In the genomic region with DNA sequence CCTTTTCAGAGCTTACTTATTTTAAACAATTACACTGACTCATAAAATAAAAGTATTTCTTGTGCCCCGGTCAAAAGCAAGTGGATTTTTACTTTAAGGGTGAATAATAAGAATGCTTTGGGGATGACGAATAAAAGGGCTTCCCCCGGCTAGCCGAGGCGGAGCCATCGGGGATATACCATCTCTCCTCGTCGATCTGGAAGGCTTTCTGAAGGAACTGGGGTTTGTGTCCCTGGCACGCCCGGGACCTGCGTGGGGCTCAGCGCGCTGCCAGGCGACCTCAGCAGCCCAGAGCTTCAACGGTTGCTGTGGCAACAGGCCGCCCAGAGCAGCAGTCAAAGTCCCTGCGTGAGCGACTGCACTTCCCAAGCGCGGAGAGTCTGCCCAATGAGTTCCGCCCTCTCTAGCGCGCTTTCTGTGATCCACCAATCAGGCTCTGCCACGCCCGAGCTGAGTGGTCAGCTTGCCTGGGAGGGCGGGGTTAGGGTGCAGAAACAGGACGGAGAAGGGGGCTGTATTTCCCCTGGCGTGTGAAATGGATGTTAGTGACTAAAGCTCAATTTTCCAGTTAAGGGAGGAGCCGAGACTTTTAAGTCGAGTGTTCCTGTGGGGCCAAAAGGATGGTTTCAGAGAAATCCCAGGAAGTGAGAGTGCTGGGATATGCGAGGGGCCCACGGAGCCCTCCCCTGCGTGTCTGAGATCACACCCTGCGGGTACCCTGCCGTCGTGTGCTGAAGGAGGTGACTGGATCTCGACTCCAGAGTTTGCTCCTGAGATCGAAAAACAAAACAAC, we compare ENCODE assay signal across 1 cellular context.
TF ChIP-seq lines count a peak whose summit lies in the region.

No MANE protein-coding gene starts in this region.

TF ChIP-seq in K562, 482 proteins besides CTCF, POLR2A, EP300 and RAD21 (continued from another document and continues in another):
- no peak for TF ChIP-seq ZNF280A (IDR thresholded peaks at IDR 0.05; ENCODE audit: low read depth, partially characterized antibody)
- TF ChIP-seq SRSF3 (IDR thresholded peaks at IDR 0.05; ENCODE audit: insufficient read depth, low read length) = no peak
- no peak for TF ChIP-seq ZNF140 (CRISPR knock-in tag; IDR thresholded peaks at IDR 0.05)
- no peak for TF ChIP-seq ZNF583 (CRISPR knock-in tag; IDR thresholded peaks at IDR 0.05)
- TF ChIP-seq CBX3 (IDR thresholded peaks at IDR 0.05; ENCODE audit: borderline replicate concordance in 1 of 2, low read length in 2 of 2) = no peak
- TF ChIP-seq, protein P1, sequence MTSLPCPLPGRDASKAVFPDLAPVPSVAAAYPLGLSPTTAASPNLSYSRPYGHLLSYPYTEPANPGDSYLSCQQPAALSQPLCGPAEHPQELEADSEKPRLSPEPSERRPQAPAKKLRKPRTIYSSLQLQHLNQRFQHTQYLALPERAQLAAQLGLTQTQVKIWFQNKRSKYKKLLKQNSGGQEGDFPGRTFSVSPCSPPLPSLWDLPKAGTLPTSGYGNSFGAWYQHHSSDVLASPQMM (CRISPR knock-in tag; IDR thresholded peaks at IDR 0.05) = no peak
- no peak for TF ChIP-seq CBX1 (IDR thresholded peaks at IDR 0.05; ENCODE audit: low read depth)
- TF ChIP-seq PREB (CRISPR knock-in tag; IDR thresholded peaks at IDR 0.05) = peak; percentile 81; the same call in 1 of the 2 replicates
- no peak for TF ChIP-seq SETDB1 (IDR thresholded peaks at IDR 0.05; ENCODE audit: low read length)
- TF ChIP-seq SAFB2 (IDR thresholded peaks at IDR 0.05; ENCODE audit: borderline replicate concordance, low read depth, low read length, severe bottlenecking) = no peak
- no peak for TF ChIP-seq DIDO1 (tag; IDR thresholded peaks at IDR 0.05; ENCODE audit: low read depth)
- no peak for TF ChIP-seq POLR2AphosphoS2 (IDR thresholded peaks at IDR 0.05; ENCODE audit: low read length)
- TF ChIP-seq ZNF740 (CRISPR knock-in tag; IDR thresholded peaks at IDR 0.05) = no peak
- no peak for TF ChIP-seq ZNF740 (tag; IDR thresholded peaks at IDR 0.05)
- TF ChIP-seq MCM3 (IDR thresholded peaks at IDR 0.05) = no peak
- TF ChIP-seq MXI1 (IDR thresholded peaks at IDR 0.05; ENCODE audit: low read depth, low read length) = peak; percentile 95
- TF ChIP-seq ZNF445 (CRISPR knock-in tag; IDR thresholded peaks at IDR 0.05; ENCODE audit: low read depth) = no peak
- no peak for TF ChIP-seq TBL1XR1 (IDR thresholded peaks at IDR 0.05; ENCODE audit: low read length in 2 of 2)
- TF ChIP-seq NR1H2 (CRISPR knock-in tag; IDR thresholded peaks at IDR 0.05) = no peak
- TF ChIP-seq ZNF431 (CRISPR knock-in tag; IDR thresholded peaks at IDR 0.05) = no peak
- no peak for TF ChIP-seq THRA (IDR thresholded peaks at IDR 0.05)
- 0 out of 2 replicates have a peak, but pooled peaks have one; percentile 39 for TF ChIP-seq ZNF12 (CRISPR knock-in tag; IDR thresholded peaks at IDR 0.05)
- no peak for TF ChIP-seq HSF4 (CRISPR knock-in tag; IDR thresholded peaks at IDR 0.05; ENCODE audit: borderline replicate concordance)
- no peak for TF ChIP-seq THAP12 (CRISPR knock-in tag; IDR thresholded peaks at IDR 0.05)
- TF ChIP-seq ZNF133 (CRISPR knock-in tag; IDR thresholded peaks at IDR 0.05) = no peak
- peak; percentile 94 for TF ChIP-seq CXXC5 (CRISPR knock-in tag; IDR thresholded peaks at IDR 0.05)
- no peak for TF ChIP-seq HNRNPUL1 (IDR thresholded peaks at IDR 0.05; ENCODE audit: low read length)
- peak; percentile 21 for TF ChIP-seq RBBP5 (IDR thresholded peaks at IDR 0.05; ENCODE audit: borderline replicate concordance, insufficient read depth, low read length, poor library complexity, severe bottlenecking)
- TF ChIP-seq DACH1 (IDR thresholded peaks at IDR 0.05; ENCODE audit: partially characterized antibody) = no peak
- no peak for TF ChIP-seq ZFPM2 (CRISPR knock-in tag; IDR thresholded peaks at IDR 0.05)
- TF ChIP-seq, protein P2, sequence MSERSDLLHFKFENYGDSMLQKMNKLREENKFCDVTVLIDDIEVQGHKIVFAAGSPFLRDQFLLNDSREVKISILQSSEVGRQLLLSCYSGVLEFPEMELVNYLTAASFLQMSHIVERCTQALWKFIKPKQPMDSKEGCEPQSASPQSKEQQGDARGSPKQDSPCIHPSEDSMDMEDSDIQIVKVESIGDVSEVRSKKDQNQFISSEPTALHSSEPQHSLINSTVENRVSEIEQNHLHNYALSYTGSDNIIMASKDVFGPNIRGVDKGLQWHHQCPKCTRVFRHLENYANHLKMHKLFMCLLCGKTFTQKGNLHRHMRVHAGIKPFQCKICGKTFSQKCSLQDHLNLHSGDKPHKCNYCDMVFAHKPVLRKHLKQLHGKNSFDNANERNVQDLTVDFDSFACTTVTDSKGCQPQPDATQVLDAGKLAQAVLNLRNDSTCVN (CRISPR knock-in tag; IDR thresholded peaks at IDR 0.05) = no peak
- TF ChIP-seq SP1 (CRISPR knock-in tag; IDR thresholded peaks at IDR 0.05) = 0 out of 2 replicates have a peak, but pooled peaks have one; percentile 33
- no peak for TF ChIP-seq ZKSCAN8 (CRISPR knock-in tag; IDR thresholded peaks at IDR 0.05)
- TF ChIP-seq TAF1 (IDR thresholded peaks at IDR 0.05; ENCODE audit: control insufficient read depth, extremely low read depth, insufficient read depth, low read length, severe bottlenecking) = peak; percentile 19
- TF ChIP-seq, protein P3, sequence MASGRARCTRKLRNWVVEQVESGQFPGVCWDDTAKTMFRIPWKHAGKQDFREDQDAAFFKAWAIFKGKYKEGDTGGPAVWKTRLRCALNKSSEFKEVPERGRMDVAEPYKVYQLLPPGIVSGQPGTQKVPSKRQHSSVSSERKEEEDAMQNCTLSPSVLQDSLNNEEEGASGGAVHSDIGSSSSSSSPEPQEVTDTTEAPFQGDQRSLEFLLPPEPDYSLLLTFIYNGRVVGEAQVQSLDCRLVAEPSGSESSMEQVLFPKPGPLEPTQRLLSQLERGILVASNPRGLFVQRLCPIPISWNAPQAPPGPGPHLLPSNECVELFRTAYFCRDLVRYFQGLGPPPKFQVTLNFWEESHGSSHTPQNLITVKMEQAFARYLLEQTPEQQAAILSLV (tag; IDR thresholded peaks at IDR 0.05) = no peak
- TF ChIP-seq HMG20B (CRISPR knock-in tag; IDR thresholded peaks at IDR 0.05) = no peak
- TF ChIP-seq SRSF9 (IDR thresholded peaks at IDR 0.05; ENCODE audit: borderline replicate concordance, low read depth, low read length) = no peak
- no peak for TF ChIP-seq IRF2 (CRISPR knock-in tag; IDR thresholded peaks at IDR 0.05)
- peak; percentile 100 for TF ChIP-seq EGR1 (conservative IDR thresholded peaks at IDR 0.05)
- TF ChIP-seq, protein P4, sequence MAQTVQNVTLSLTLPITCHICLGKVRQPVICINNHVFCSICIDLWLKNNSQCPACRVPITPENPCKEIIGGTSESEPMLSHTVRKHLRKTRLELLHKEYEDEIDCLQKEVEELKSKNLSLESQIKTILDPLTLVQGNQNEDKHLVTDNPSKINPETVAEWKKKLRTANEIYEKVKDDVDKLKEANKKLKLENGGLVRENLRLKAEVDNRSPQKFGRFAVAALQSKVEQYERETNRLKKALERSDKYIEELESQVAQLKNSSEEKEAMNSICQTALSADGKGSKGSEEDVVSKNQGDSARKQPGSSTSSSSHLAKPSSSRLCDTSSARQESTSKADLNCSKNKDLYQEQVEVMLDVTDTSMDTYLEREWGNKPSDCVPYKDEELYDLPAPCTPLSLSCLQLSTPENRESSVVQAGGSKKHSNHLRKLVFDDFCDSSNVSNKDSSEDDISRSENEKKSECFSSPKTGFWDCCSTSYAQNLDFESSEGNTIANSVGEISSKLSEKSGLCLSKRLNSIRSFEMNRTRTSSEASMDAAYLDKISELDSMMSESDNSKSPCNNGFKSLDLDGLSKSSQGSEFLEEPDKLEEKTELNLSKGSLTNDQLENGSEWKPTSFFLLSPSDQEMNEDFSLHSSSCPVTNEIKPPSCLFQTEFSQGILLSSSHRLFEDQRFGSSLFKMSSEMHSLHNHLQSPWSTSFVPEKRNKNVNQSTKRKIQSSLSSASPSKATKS (CRISPR knock-in tag; IDR thresholded peaks at IDR 0.05) = no peak
- no peak for TF ChIP-seq JUN (IDR thresholded peaks at IDR 0.05; ENCODE audit: borderline replicate concordance, low read depth, low read length)
- TF ChIP-seq JUN (CRISPR knock-in tag; IDR thresholded peaks at IDR 0.05; ENCODE audit: borderline replicate concordance) = no peak
- TF ChIP-seq PHF21A (IDR thresholded peaks at IDR 0.05; ENCODE audit: borderline replicate concordance, low read depth) = no peak
- TF ChIP-seq BACH1 (tag; IDR thresholded peaks at IDR 0.05) = no peak
- TF ChIP-seq ELF1 (tag; IDR thresholded peaks at IDR 0.05) = no peak
- TF ChIP-seq, protein P5, sequence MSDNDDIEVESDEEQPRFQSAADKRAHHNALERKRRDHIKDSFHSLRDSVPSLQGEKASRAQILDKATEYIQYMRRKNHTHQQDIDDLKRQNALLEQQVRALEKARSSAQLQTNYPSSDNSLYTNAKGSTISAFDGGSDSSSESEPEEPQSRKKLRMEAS (CRISPR knock-in tag; IDR thresholded peaks at IDR 0.05) = 0 out of 2 replicates have a peak, but pooled peaks have one; percentile 16
- no peak for TF ChIP-seq ZBTB11 (CRISPR knock-in tag; IDR thresholded peaks at IDR 0.05)
- 0 out of 2 replicates have a peak, but pooled peaks have one; percentile 25 for TF ChIP-seq CREB1 (IDR thresholded peaks at IDR 0.05)
- peak; percentile 79 for TF ChIP-seq CREB1 (CRISPR knock-in tag; IDR thresholded peaks at IDR 0.05)
- TF ChIP-seq ZNF551 (CRISPR knock-in tag; IDR thresholded peaks at IDR 0.05) = no peak
